In the genomic region with DNA sequence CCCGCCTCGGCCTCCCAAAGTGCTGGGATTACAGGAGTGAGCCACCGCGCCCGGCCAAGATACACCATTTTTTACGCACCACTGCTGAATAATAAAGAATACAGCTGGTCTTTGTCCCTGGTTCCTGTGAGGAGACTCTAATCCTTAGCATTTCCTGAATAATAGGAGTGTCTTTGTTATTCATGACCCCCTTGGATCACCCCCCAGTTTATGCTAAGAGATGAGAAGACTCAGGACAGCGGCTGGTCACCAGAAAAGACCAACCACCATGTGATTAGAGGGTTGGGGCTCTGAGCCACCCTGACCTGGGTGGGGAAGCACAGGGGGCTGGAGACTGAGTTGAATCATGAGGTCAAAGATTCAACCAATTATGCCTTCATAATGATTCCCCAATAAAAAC, we compare ENCODE assay signal across 24 cellular contexts. TPM values are rescaled to one million over a fixed set of nuclear protein-coding genes. Genes with fewer than 3 reads are reported as not detected.
DNase-seq lines count a peak whose midpoint lies in the region; FAIRE-seq and TF ChIP-seq lines count a peak whose summit lies in the region.
"Had no signal": no experiment of that assay in that cellular context is flagged by ENCODE, and none has a peak within 500 bp of the region (broad histone marks: within the 10 kb centered on the region; RNA-seq: fewer than 3 reads in every experiment).

No MANE protein-coding gene starts in this region.

- CTCF ChIA-PET in OCI-LY7 (lab: Charles Lee; ENCODE audit: unreplicated experiment): no interaction called here

- H3K27ac ChIP-seq in GM23248: no peak overlapping the region
- peak overlapping the region; percentile 23 for H3K27ac ChIP-seq in OCI-LY7 (ENCODE audit: low read depth, low read length, poor library complexity, severe bottlenecking)
- peak overlapping the region; percentile 91 for H3K27ac ChIP-seq in iPS-18a (ENCODE audit: low read length)
- no peak overlapping the region for H3K27ac ChIP-seq in skeletal muscle tissue (ENCODE audit: low read depth, low read length)
- H3K27ac ChIP-seq in small intestine (ENCODE audit: low read depth in 1 of 2, low read length in 1 of 2): no peak overlapping the region
- H3K27ac ChIP-seq: BLaER1 treated with 17β-estradiol and CSF1 and Interleukin-3, amounts not matched to agents 10 nM and 100 nM; esophagus muscularis mucosa; KMS-11; left lung; SK-N-MC; tibial artery had no signal

- H3K9ac ChIP-seq in GM23248: no peak overlapping the region
- H3K9ac ChIP-seq in iPS-18a (ENCODE audit: low read length): peak overlapping the region; percentile 31
- peak overlapping the region in 2 of 3 donors; percentile 0 to 40 for H3K9ac ChIP-seq in skeletal muscle tissue (ENCODE audit: low read depth in 1 of 3, low read length in 3 of 3)
- H3K9ac ChIP-seq: BLaER1 treated with 17β-estradiol and CSF1 and Interleukin-3, amounts not matched to agents 10 nM and 100 nM; KMS-11 had no signal

- H3K4me3 ChIP-seq in GM23248 (no peak overlapping the region), OCI-LY7 (ENCODE audit: low read depth, low read length, poor library complexity, severe bottlenecking) (no peak overlapping the region), iPS-18a (ENCODE audit: low read length) (no peak overlapping the region), skeletal muscle tissue (ENCODE audit: low read length in 3 of 3) (no peak overlapping the region), small intestine (ENCODE audit: low read depth in 1 of 2, low read length in 2 of 2) (no peak overlapping the region)
- H3K4me3 ChIP-seq: BLaER1 treated with 17β-estradiol and CSF1 and Interleukin-3, amounts not matched to agents 10 nM and 100 nM; esophagus muscularis mucosa; left lung; SK-N-MC; tibial artery had no signal

- H2AFZ ChIP-seq in GM23248 (no peak overlapping the region), OCI-LY7 (ENCODE audit: low read length) (no peak overlapping the region)

- in situ Hi-C loops in GM23248 (cut with MboI): no loop called here

- POLR2A ChIA-PET in OCI-LY7 (lab: Charles Lee): interaction anchor here (0.6 to 1.1 kb wide), 3 partner anchors 10 to 130 kb away, joined by 3 to 5 read pairs (median 3); no protein-coding TSS in a partner anchor

- peaks cover 8% of the 10 kb centered on the region; the same call in 1 of the 2 replicates for H4K20me1 ChIP-seq in GM23248 (ENCODE audit: insufficient read depth)
- H4K20me1 ChIP-seq in OCI-LY7 (ENCODE audit: insufficient read depth, low read length): no peaks in the 10 kb centered on the region

- FAIRE-seq in small intestine (lab: Jason Lieb, UNC) (no peak), H54 (lab: Jason Lieb, UNC) (no peak)
- FAIRE-seq: bronchial epithelial cell, islet of Langerhans had no signal

- intact Hi-C loops in OCI-LY7 (cut with micrococcal nuclease; ENCODE audit: unreplicated experiment): loop anchor here (2.0 kb wide), 1 partner anchor 16 kb away; no protein-coding TSS in a partner anchor

- H3K9me2 ChIP-seq in GM23248 (ENCODE audit: insufficient read depth): no peaks in the 10 kb centered on the region
- no peaks in the 10 kb centered on the region for H3K9me2 ChIP-seq in OCI-LY7 (ENCODE audit: insufficient read depth, low read length)

- 97% methylated on average over 7 of the region's 7 CpGs for WGBS in GM23248 (ENCODE audit: low coverage in 1 of 2, low lambda C conversion rate in 2 of 2, missing lambda C conversion rate in 2 of 2), 2 experiments
- 87 to 92% (median 92%) methylated on average over 5 to 7 of the region's 7 CpGs for WGBS in small intestine, 3 donors

- no TSS peak for BruUV-seq in OCI-LY7 (replicated peaks; lab: Mats Ljungman, UMichigan)

- peak overlapping the region; percentile 63 for H3K4me2 ChIP-seq in GM23248 (ENCODE audit: unreplicated experiment)
- H3K4me2 ChIP-seq in OCI-LY7 (ENCODE audit: low read length): peak overlapping the region; percentile 21
- H3K4me2 ChIP-seq: BLaER1 treated with 17β-estradiol and CSF1 and Interleukin-3, amounts not matched to agents 10 nM and 100 nM; KMS-11 had no signal

- peaks cover 35% of the 10 kb centered on the region for H3K4me1 ChIP-seq in GM23248 (ENCODE audit: insufficient read depth)
- H3K4me1 ChIP-seq in OCI-LY7 (ENCODE audit: insufficient read depth, low read length, poor library complexity, severe bottlenecking): peaks cover 24% of the 10 kb centered on the region
- H3K4me1 ChIP-seq in iPS-18a (ENCODE audit: control insufficient read depth, low read depth, low read length): peaks cover 39% of the 10 kb centered on the region
- peaks cover 5 to 10% (median 8%) of the 10 kb centered on the region in 3 donors for H3K4me1 ChIP-seq in skeletal muscle tissue (ENCODE audit: control insufficient read depth in 3 of 3, insufficient read depth in 3 of 3, low read length in 3 of 3)
- H3K4me1 ChIP-seq in small intestine (ENCODE audit: control insufficient read depth in 2 of 2, insufficient read depth in 1 of 2, low read depth in 1 of 2, low read length in 1 of 2): peaks cover 4 to 5% of the 10 kb centered on the region in 2 donors
- H3K4me1 ChIP-seq: left lung had no signal

- H3K27me3 ChIP-seq in GM23248 (replicated peaks; ENCODE audit: insufficient read depth) (no peaks in the 10 kb centered on the region), iPS-18a (ENCODE audit: control insufficient read depth, insufficient read depth, low read length) (no peaks in the 10 kb centered on the region), skeletal muscle tissue (ENCODE audit: control insufficient read depth in 3 of 3, insufficient read depth in 3 of 3, low read length in 3 of 3) (no peaks in the 10 kb centered on the region), small intestine (ENCODE audit: control insufficient read depth in 2 of 2, insufficient read depth in 2 of 2, low read length in 2 of 2) (no peaks in the 10 kb centered on the region)
- H3K27me3 ChIP-seq: BLaER1 treated with 17β-estradiol and CSF1 and Interleukin-3, amounts not matched to agents 10 nM and 100 nM; esophagus muscularis mucosa; left lung; tibial artery had no signal

- DNase-seq in GM23248 (no peak), OCI-LY7 (ENCODE audit: low spot score) (no peak), small intestine (no peak), H54 (ENCODE audit: insufficient read length, low spot score) (no peak)
- no peak for DNase-seq in central memory CD4-positive, alpha-beta T cell
- DNase-seq: activated CD4-positive, alpha-beta memory T cell treated with anti-CD3 and anti-CD28 coated beads, Interleukin-2, amount 10 ng/mL, durations not matched to agents 7 days and 5 days; COR-L47; DMS79; foreskin melanocyte; left lung; MV-4-11; naive thymus-derived CD4-positive, alpha-beta T cell; NCI-H1436 treated with DMSO at 0.1 percent for 48 hours; NCI-H446 treated with DMSO at 0.1 percent for 48 hours; stimulated activated CD4-positive, alpha-beta T cell treated with anti-CD3 and anti-CD28 coated beads, Interleukin-1b, Interleukin-23, amount 100 ng/mL, for 48 hours; tibial artery had no signal

- H3K79me2 ChIP-seq in GM23248 (ENCODE audit: insufficient read depth) (peaks cover 70% of the 10 kb centered on the region), OCI-LY7 (ENCODE audit: insufficient read depth, low read depth, low read length) (no peaks in the 10 kb centered on the region)

- H3K9me3 ChIP-seq in GM23248 (ENCODE audit: low read depth) (no peaks in the 10 kb centered on the region), OCI-LY7 (ENCODE audit: low read length) (no peaks in the 10 kb centered on the region), iPS-18a (ENCODE audit: control insufficient read depth, low read depth, low read length) (no peaks in the 10 kb centered on the region), skeletal muscle tissue (ENCODE audit: control insufficient read depth in 3 of 3, low read length in 3 of 3) (no peaks in the 10 kb centered on the region), small intestine (ENCODE audit: control insufficient read depth, low read depth) (no peaks in the 10 kb centered on the region)
- H3K9me3 ChIP-seq: BLaER1 treated with 17β-estradiol and CSF1 and Interleukin-3, amounts not matched to agents 10 nM and 100 nM; esophagus muscularis mucosa; left lung; tibial artery had no signal

- peaks cover 35% of the 10 kb centered on the region for H3F3A ChIP-seq in GM23248 (ENCODE audit: insufficient read depth)

- no peak for TF ChIP-seq CTCF in OCI-LY7 (conservative IDR thresholded peaks at IDR 0.05; ENCODE audit: low read length)

- TF ChIP-seq POLR2A in H54 (IDR thresholded peaks at IDR 0.05; ENCODE audit: low read depth, low read length): no peak

- H3K36me3 ChIP-seq in GM23248 (ENCODE audit: low read depth) (peaks cover 5% of the 10 kb centered on the region; the same call in 1 of the 2 replicates), OCI-LY7 (ENCODE audit: insufficient read depth, low read length) (peaks cover under 1% of the 10 kb centered on the region; the same call in 1 of the 2 replicates), iPS-18a (ENCODE audit: control insufficient read depth, low read depth, low read length) (no peaks in the 10 kb centered on the region), skeletal muscle tissue (ENCODE audit: control insufficient read depth in 3 of 3, insufficient read depth in 3 of 3, low read length in 3 of 3) (no peaks in the 10 kb centered on the region), small intestine (ENCODE audit: control insufficient read depth in 2 of 2, insufficient read depth in 2 of 2, low read length in 2 of 2) (no peaks in the 10 kb centered on the region)
- H3K36me3 ChIP-seq: left lung had no signal

RNA-seq across cellular contexts. Expression of a gene that starts 17.3 kb away (rescaled TPM):
- total RNA-seq in GM23248 (2014; rRNA removed; shearing (Covaris generic)): 6.3 and 7.1 TPM in 2 replicates
- polyA plus RNA-seq in GM23248 (2016; fragmentation: Nextera tagmentation; extraction: Ambion mirVana) (2.6 and 2.7 TPM in 2 replicates), small intestine (10 to 100 TPM in 2 of 3 donors, 1 to 10 TPM in 1; 3.6 to 16.8 (median 15.4) TPM)
- total RNA-seq in OCI-LY7 (2014; rRNA removed; shearing (Covaris generic)): 5.9 and 6.7 TPM in 2 replicates
- total RNA-seq in OCI-LY7 (2022) (13.6 and 14.8 TPM in 2 replicates), skeletal muscle tissue (8.9 TPM)

Comparison
In these comparisons a context has a peak if more than half of its experiments do, and no peak if none do; other contexts are left out.
1. H3K27ac ChIP-seq: peak in OCI-LY7 (single experiment) and iPS-18a (single experiment); none in GM23248 (single experiment), skeletal muscle tissue (single experiment) and small intestine (0 of 2).